ENCODE assay signal across 29 cellular contexts in genomic region chr7:123819001-123819400, GRCh38. TPM values are rescaled to one million over a fixed set of nuclear protein-coding genes. Genes with fewer than 3 reads are reported as not detected.
"Had no signal": no experiment of that assay in that cellular context is flagged by ENCODE, and none has a peak within 500 bp of the region (broad histone marks: within the 10 kb centered on the region; RNA-seq: fewer than 3 reads in every experiment).

No MANE protein-coding gene starts in this region.

- H3K4me2 ChIP-seq: hepatocyte had no signal

- FAIRE-seq: astrocyte, small intestine had no signal

- H3K27me3 ChIP-seq: hepatocyte, left lung, transverse colon, vagina had no signal

- H3K36me3 ChIP-seq: left lung, transverse colon, vagina had no signal

- H3K4me3 ChIP-seq: hepatocyte, left lung, lung, transverse colon, vagina had no signal

- H3K79me2 ChIP-seq: hepatocyte had no signal

- ATAC-seq: left lung; natural killer cell; sciatic nerve; stimulated activated memory B cell treated with anti-CD40 and anti-IgM and Interleukin-4, amounts not matched to agents 10 μg/mL and 1 μg/mL and 100 μg/mL, for 72 hours had no signal

- H3K4me1 ChIP-seq: left lung, vagina had no signal

- H3K27ac ChIP-seq: hepatocyte, left lung, transverse colon, vagina had no signal

- H2AFZ ChIP-seq: hepatocyte had no signal

- DNase-seq: activated CD4-positive, alpha-beta T cell treated with anti-CD3 and anti-CD28 coated beads for 4 hours; activated CD4-positive, alpha-beta T cell treated with anti-CD3 and anti-CD28 coated beads, Interleukin-2, amount 50 U/mL, for 48 hours; activated CD4-positive, CD25-positive, alpha-beta regulatory T cell; activated naive CD4-positive, alpha-beta T cell treated with Interleukin-2 at 50 U/mL for 16 hours; activated naive CD8-positive, alpha-beta T cell treated with anti-CD3 and anti-CD28 coated beads for 36 hours; activated T-cell treated with anti-CD3 and anti-CD28 coated beads, Interleukin-2, amount 50 U/mL, for 48 hours; cerebellar nuclear complex; cortex of kidney; foreskin melanocyte; glutamatergic neuron; immature natural killer cell; kidney glomerular epithelial cell; left lung; midbrain; natural killer cell; small intestine; stimulated activated CD4-positive, alpha-beta T cell treated with anti-CD3 and anti-CD28 coated beads, Interleukin-2, amount 100 ng/mL, for 24 hours; transverse colon had no signal

- H3K9me3 ChIP-seq: left lung, transverse colon, vagina had no signal

RNA-seq across cellular contexts. Expression of gene HYAL4, which starts 26.0 kb away (rescaled TPM):
- total RNA-seq: activated CD8-positive, alpha-beta memory T cell treated with anti-CD3 and anti-CD28 coated beads for 36 hours; activated naive CD8-positive, alpha-beta T cell treated with anti-CD3 and anti-CD28 coated beads for 36 hours; astrocyte; left lung; natural killer cell; osteoblast; posterior vena cava; renal cortical epithelial cell; sciatic nerve; temporal lobe; transverse colon had no signal
